Comparison of ENCODE assay signal across 9 cellular contexts in the genomic region with DNA sequence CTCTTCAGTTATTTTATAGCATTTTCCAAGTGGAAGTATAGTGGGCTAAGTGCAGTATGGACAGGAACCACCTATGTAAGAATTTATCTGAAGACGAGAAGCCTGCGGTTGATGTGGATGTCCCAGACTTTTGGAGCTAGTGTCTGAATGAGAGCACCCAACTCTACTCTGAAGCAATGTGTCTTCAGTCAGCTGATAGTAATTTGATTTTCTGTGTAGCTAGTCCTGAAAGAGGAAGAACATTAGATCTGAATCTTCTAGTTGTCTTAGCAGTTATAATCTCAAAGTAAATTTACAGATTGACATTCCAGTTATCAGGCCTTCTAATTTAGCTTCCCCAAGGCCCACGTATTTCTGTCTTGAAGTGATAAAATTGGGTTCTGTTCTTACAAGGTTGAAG. TPM values are rescaled to one million over a fixed set of nuclear protein-coding genes. Genes with fewer than 3 reads are reported as not detected.
DNase-seq lines count a peak whose midpoint lies in the region; ATAC-seq and TF ChIP-seq lines count a peak whose summit lies in the region.
"Had no signal": no experiment of that assay in that cellular context is flagged by ENCODE, and none has a peak within 500 bp of the region (broad histone marks: within the 10 kb centered on the region; RNA-seq: fewer than 3 reads in every experiment).

No MANE protein-coding gene starts in this region.

- DNase-seq in GM12864 (ENCODE audit: low read depth), result no peak
- no peak for DNase-seq in Panc1 (ENCODE audit: low read depth, low spot score)
- DNase-seq in epithelial cell of esophagus (ENCODE audit: low read depth), result no peak
- peak; percentile 12 for DNase-seq in pons (ENCODE audit: low spot score)
- DNase-seq in suprapubic skin (ENCODE audit: low spot score in 2 of 2), result no peak
- DNase-seq in SK-N-DZ (ENCODE audit: low spot score), result no peak
- DNase-seq: pancreas had no signal

- POLR2A ChIA-PET in Panc1 (lab: Charles Lee), result no interaction called here

- TF ChIP-seq CTCF in GM12864 (IDR thresholded peaks at IDR 0.05; ENCODE audit: low read depth, low read length, missing control alignments) (no peak), Panc1 (IDR thresholded peaks at IDR 0.05) (no peak), epithelial cell of esophagus (IDR thresholded peaks at IDR 0.05; ENCODE audit: insufficient read depth, low read depth, low read length, missing control alignments) (no peak), suprapubic skin (IDR thresholded peaks at IDR 0.05) (no peak)

- 84% methylated on average over 3 of the region's 3 CpGs for WGBS in suprapubic skin

- intact Hi-C loops in Panc1 (cut with micrococcal nuclease; ENCODE audit: unreplicated experiment), result no loop called here

- TF ChIP-seq EP300 in suprapubic skin (IDR thresholded peaks at IDR 0.05), result no peak

- CTCF ChIA-PET in Panc1 (lab: Charles Lee), result no interaction called here

- no peak for TF ChIP-seq POLR2A in suprapubic skin (IDR thresholded peaks at IDR 0.05)

- no TSS peak for BruUV-seq in Panc1 (replicated peaks; lab: Mats Ljungman, UMichigan)

- H3K27me3 ChIP-seq in Panc1 (ENCODE audit: control insufficient read depth, insufficient read depth, low read length), result no peaks in the 10 kb centered on the region
- no peaks in the 10 kb centered on the region for H3K27me3 ChIP-seq in suprapubic skin
- H3K27me3 ChIP-seq: pancreas had no signal

- H3K9me3 ChIP-seq in Panc1 (ENCODE audit: control insufficient read depth, insufficient read depth, low read depth, low read length), result no peaks in the 10 kb centered on the region
- H3K9me3 ChIP-seq in suprapubic skin, result no peaks in the 10 kb centered on the region
- H3K9me3 ChIP-seq: pancreas had no signal

- ATAC-seq in Panc1 (no peak), GM19351 (IDR thresholded peaks at IDR 0.05; ENCODE audit: unreplicated experiment) (no peak), GM21447 (IDR thresholded peaks at IDR 0.05; ENCODE audit: unreplicated experiment) (no peak)
- ATAC-seq: pancreas had no signal

- H3K4me3 ChIP-seq in GM12864 (ENCODE audit: low read depth, low read length) (peak overlapping the region; percentile 84; the same call in 1 of the 2 replicates), Panc1 (ENCODE audit: low read depth in 2 of 2, low read length in 2 of 2) (peak overlapping the region; percentile 63 to 68; a peak in 2 of 4 replicates), epithelial cell of esophagus (ENCODE audit: low read length) (peak overlapping the region; percentile 96), suprapubic skin (no peak overlapping the region)

- H3K4me1 ChIP-seq in Panc1 (ENCODE audit: control insufficient read depth, insufficient read depth, low read length), result peaks cover 15% of the 10 kb centered on the region
- peaks cover 24% of the 10 kb centered on the region for H3K4me1 ChIP-seq in suprapubic skin

- H3K27ac ChIP-seq in Panc1 (ENCODE audit: low read length), result peak overlapping the region; percentile 34
- no peak overlapping the region for H3K27ac ChIP-seq in suprapubic skin

- in situ Hi-C loops in Panc1 (cut with HindIII; ENCODE audit: low pct_unique_long_range_greater_than_20kb, low sequenced_read_pairs), result no loop called here

- H3K36me3 ChIP-seq in Panc1 (ENCODE audit: control insufficient read depth, insufficient read depth, low read length) (no peaks in the 10 kb centered on the region; the same call in 1 of the 2 replicates), suprapubic skin (no peaks in the 10 kb centered on the region)
- H3K36me3 ChIP-seq: pancreas had no signal

RNA-seq across cellular contexts. Expression of gene TCAIM, which starts 1.4 kb away (rescaled TPM):
- total RNA-seq in Panc1 (2021; ENCODE audit: unreplicated experiment), result 19.5 TPM
- polyA plus RNA-seq in Panc1 (2012; ENCODE audit: insufficient read length), result 9.9 TPM
- 10 to 100 TPM; 23.3 to 26.9 (median 25.4) TPM for total RNA-seq in suprapubic skin
- 11.2 and 13.6 TPM in 2 replicates for polyA plus RNA-seq in SK-N-DZ (2014; cell fraction: cytosol; rRNA removed)
- polyA plus RNA-seq in SK-N-DZ (2014; cell fraction: nucleus; rRNA removed), result 6.2 and 8.6 TPM in 2 replicates
